In the genomic region with DNA sequence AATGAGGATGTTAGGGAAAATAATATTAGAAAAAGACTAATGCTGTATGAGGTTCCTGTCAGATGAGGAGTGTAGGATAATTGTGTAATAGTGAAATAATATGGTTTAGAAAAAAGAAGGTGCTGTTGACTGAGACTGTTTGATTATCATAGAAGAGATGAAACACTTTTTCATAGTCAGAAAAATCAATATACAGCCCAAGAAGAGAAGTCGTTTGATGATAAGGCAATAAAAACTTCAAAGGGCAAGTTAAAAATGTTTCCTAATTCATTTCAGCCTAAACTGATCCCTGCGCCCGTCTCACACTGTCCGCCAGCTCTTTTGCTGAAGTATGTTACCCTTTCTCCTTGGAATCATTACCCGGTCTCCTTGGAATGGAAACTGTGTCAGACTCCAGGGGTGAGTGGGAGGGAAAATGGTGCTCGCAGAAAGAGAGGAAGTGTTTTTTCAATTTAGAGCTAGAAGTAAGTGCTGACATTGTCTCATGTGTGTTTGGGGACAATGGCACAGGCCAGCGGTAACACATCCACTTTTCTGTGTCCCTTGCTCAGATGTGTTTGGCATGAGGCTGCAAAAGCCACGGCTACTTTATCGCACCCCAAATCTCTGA, we compare ENCODE assay signal across 20 cellular contexts. TPM values are rescaled to one million over a fixed set of nuclear protein-coding genes. Genes with fewer than 3 reads are reported as not detected.
A peak's percentile ranks its signal among the peaks of the same experiment; 100 is the strongest.
DNase-seq lines count a peak whose midpoint lies in the region; ATAC-seq and TF ChIP-seq lines count a peak whose summit lies in the region.
"Had no signal": no experiment of that assay in that cellular context is flagged by ENCODE, and none has a peak within 500 bp of the region (broad histone marks: within the 10 kb centered on the region; RNA-seq: fewer than 3 reads in every experiment).

No MANE protein-coding gene starts in this region.

- ATAC-seq in sciatic nerve (peak; percentile 38), HG03039 (IDR thresholded peaks at IDR 0.05; ENCODE audit: unreplicated experiment) (no peak)
- ATAC-seq: activated naive CD8-positive, alpha-beta T cell treated with anti-CD3 and anti-CD28 coated beads, Interleukin-2, amount 50 U/mL, for 24 hours; stimulated activated naive B cell treated with anti-CD40 and anti-IgM and Interleukin-4, amounts not matched to agents 10 μg/mL and 1 μg/mL and 100 μg/mL, for 72 hours had no signal

- peak overlapping the region; percentile 65 for H3K27ac ChIP-seq in VCaP
- H3K27ac ChIP-seq: parathyroid adenoma, transverse colon had no signal

- intact Hi-C loops in sciatic nerve (cut with DNase I), result no loop called here

- DNase-seq in EH (ENCODE audit: low read depth), result peak; percentile 40
- DNase-seq in iris pigment epithelial cell (ENCODE audit: low read depth), result peak; percentile 6
- no peak for DNase-seq in sciatic nerve (ENCODE audit: low spot score)
- no peak for DNase-seq in stimulated activated CD4-positive, alpha-beta T cell treated with anti-CD3 and anti-CD28 coated beads, Interleukin-4, amount 100 ng/mL, for 1 hour
- DNase-seq in NCI-H748 treated with DMSO at 0.1 percent for 48 hours (lab: John Stamatoyannopoulos, UW), result no peak
- DNase-seq: activated CD4-positive, alpha-beta T cell treated with anti-CD3 and anti-CD28 coated beads, Interleukin-2, amount 10 ng/mL, durations not matched to agents 24 days and 14 days; activated effector memory CD4-positive, alpha-beta T cell treated with Interleukin-2 at 50 U/mL for 16 hours; activated naive CD8-positive, alpha-beta T cell treated with anti-CD3 and anti-CD28 coated beads, Interleukin-2, amount 50 U/mL, for 24 hours; C1 segment of cervical spinal cord; erythroblast; KG1; NCI-H1092 treated with DMSO at 0.1 percent for 48 hours; NCI-H2029 treated with DMSO at 0.1 percent for 48 hours; NCI-H446 treated with DMSO at 0.1 percent for 48 hours; sigmoid colon; stimulated activated naive B cell treated with anti-CD40 and anti-IgM and Interleukin-4, amounts not matched to agents 10 μg/mL and 1 μg/mL and 100 μg/mL, for 72 hours; transverse colon had no signal

- TF ChIP-seq CTCF in VCaP (conservative IDR thresholded peaks at IDR 0.05), result no peak

RNA-seq across cellular contexts. Expression of a gene that starts 23.6 kb away (rescaled TPM):
- total RNA-seq in sciatic nerve, result 91.7 TPM

Comparison
In these comparisons a context has a peak if more than half of its experiments do, and no peak if none do; other contexts are left out.
1. DNase-seq: peak in EH (single experiment) and iris pigment epithelial cell (single experiment); none in sciatic nerve (single experiment), stimulated activated CD4-positive, alpha-beta T cell treated with anti-CD3 and anti-CD28 coated beads, Interleukin-4, amount 100 ng/mL, for 1 hour (single experiment) and NCI-H748 treated with DMSO at 0.1 percent for 48 hours (single experiment).